ENCODE assay signal across 8 cellular contexts in the genomic region with DNA sequence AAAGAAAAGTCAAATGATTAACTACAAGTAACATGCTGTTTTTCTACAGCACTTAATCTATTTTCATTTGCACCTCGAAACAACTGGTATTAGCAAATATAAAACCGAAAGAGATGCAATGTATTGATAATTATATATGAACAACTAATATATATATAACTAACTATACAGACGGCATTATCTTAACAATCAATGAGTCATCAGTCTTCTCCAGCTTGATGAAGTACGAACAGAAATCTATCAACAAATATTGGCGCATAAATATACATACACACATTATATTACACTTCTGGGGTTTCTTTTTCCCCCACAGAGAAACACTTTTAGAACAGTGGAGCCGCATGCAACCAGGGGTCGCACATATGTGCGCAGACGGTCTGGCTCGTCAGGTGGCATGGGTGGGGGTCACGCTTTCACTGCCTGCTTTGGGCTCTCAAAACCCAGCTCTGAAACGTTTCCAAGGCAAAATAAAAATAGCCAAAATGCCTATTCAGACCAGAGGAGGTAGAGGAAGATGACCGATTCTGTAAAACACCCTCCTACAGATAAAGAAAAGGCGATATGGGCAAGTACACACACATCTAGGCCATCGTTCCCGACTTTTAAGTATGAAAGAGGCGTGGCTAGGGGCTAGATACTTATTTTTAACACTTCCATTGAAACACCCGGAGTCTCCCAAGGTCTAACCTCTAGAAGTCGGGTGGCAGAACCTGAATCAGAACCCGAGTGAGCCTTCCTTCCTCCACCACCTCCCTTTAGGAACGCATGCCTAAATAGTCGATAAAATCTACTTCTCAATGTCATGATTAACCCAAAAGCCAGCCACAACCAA. TPM values are rescaled to one million over a fixed set of nuclear protein-coding genes. Genes with fewer than 3 reads are reported as not detected.
DNase-seq lines count a peak whose midpoint lies in the region; ATAC-seq, FAIRE-seq and TF ChIP-seq lines count a peak whose summit lies in the region.

No MANE protein-coding gene starts in this region.

- peak overlapping the region; percentile 89 for H3K4me3 Mint-ChIP-seq in Calu3 (ENCODE audit: low read depth, unreplicated experiment)
- peak overlapping the region; percentile 84 to 98 (median 94) for H3K4me3 Mint-ChIP-seq in naive thymus-derived CD8-positive, alpha-beta T cell

- no peaks in the 10 kb centered on the region for H3K9me3 ChIP-seq in MG63

- no peaks in the 10 kb centered on the region for H3K36me3 ChIP-seq in MG63

- DNase-seq in Calu3 (no peak), MG63 (no peak), choroid plexus epithelial cell (ENCODE audit: low read depth) (no peak), UCSD-AML1 (lab: John Stamatoyannopoulos, UW; ENCODE audit: unreplicated experiment) (no peak), RCC 7860 (ENCODE audit: low spot score) (no peak)
- peak in 1 of 10 donors; percentile 52 for DNase-seq in naive thymus-derived CD8-positive, alpha-beta T cell

- peaks cover 39% of the 10 kb centered on the region for H3K36me3 Mint-ChIP-seq in Calu3 (ENCODE audit: insufficient read depth, unreplicated experiment)
- H3K36me3 Mint-ChIP-seq in naive thymus-derived CD8-positive, alpha-beta T cell: no peaks in the 10 kb centered on the region

- no TSS peak for BruUV-seq in Calu3 (replicated peaks; lab: Mats Ljungman, UMichigan)

- H3K27me3 Mint-ChIP-seq in Calu3 (ENCODE audit: unreplicated experiment): no peaks in the 10 kb centered on the region
- no peaks in the 10 kb centered on the region for H3K27me3 Mint-ChIP-seq in naive thymus-derived CD8-positive, alpha-beta T cell

- H3K27ac Mint-ChIP-seq in Calu3 (ENCODE audit: unreplicated experiment): peak overlapping the region; percentile 90
- H3K27ac Mint-ChIP-seq in naive thymus-derived CD8-positive, alpha-beta T cell: peak overlapping the region; percentile 71 to 95 (median 90)

- peaks cover 47% of the 10 kb centered on the region for H3K4me1 Mint-ChIP-seq in Calu3 (ENCODE audit: low read depth, unreplicated experiment)
- H3K4me1 Mint-ChIP-seq in naive thymus-derived CD8-positive, alpha-beta T cell: peaks cover 25 to 71% (median 62%) of the 10 kb centered on the region in 4 donors

- no peaks in the 10 kb centered on the region for H3K9me3 Mint-ChIP-seq in Calu3 (ENCODE audit: low read depth, unreplicated experiment)
- no peaks in the 10 kb centered on the region for H3K9me3 Mint-ChIP-seq in naive thymus-derived CD8-positive, alpha-beta T cell

- POLR2A ChIA-PET in naive thymus-derived CD8-positive, alpha-beta T cell (lab: Charles Lee): interaction anchor here (0.8 to 1.5 kb wide), 4 partner anchors 9 to 895 kb away, joined by 3 to 6 read pairs (median 4); a partner anchor contains a TSS

- no peak for TF ChIP-seq CTCF in Calu3 (IDR thresholded peaks at IDR 0.05; ENCODE audit: unreplicated experiment)
- TF ChIP-seq CTCF in choroid plexus epithelial cell (conservative IDR thresholded peaks at IDR 0.05; ENCODE audit: low read depth, low read length): no peak

- no peak for FAIRE-seq in RCC 7860 (lab: Jason Lieb, UNC)

- H3K27me3 ChIP-seq in MG63: no peaks in the 10 kb centered on the region

- CTCF ChIA-PET in Calu3 (lab: Charles Lee): interaction anchor here (1.2 to 3.6 kb wide), 3 partner anchors 14 to 65 kb away, joined by 3 to 14 read pairs (median 4); no protein-coding TSS in a partner anchor

- peak overlapping the region; percentile 82 for H3K4me3 ChIP-seq in MG63
- H3K4me3 ChIP-seq in choroid plexus epithelial cell (ENCODE audit: low read depth, low read length): peak overlapping the region; percentile 83

- ATAC-seq in naive thymus-derived CD8-positive, alpha-beta T cell: no peak
- ATAC-seq in HG03139 (IDR thresholded peaks at IDR 0.05; ENCODE audit: unreplicated experiment) (no peak), HG02938 (IDR thresholded peaks at IDR 0.05; ENCODE audit: unreplicated experiment) (no peak)

- intact Hi-C loops in Calu3 (cut with micrococcal nuclease; ENCODE audit: unreplicated experiment): loop anchor here (2.0 kb wide), 2 partner anchors 50 to 64 kb away; no protein-coding TSS in a partner anchor

RNA-seq across cellular contexts. Expression of a gene that starts 1.6 kb away (rescaled TPM):
- total RNA-seq in Calu3 (2022): 56.0 and 60.7 TPM in 2 replicates
- 18.0 and 34.1 TPM in 2 replicates for total RNA-seq in MG63 (2014; rRNA removed; shearing (Covaris generic); ENCODE audit: low replicate concordance)
- 10 to 100 TPM; 33.8 to 35.0 TPM for total RNA-seq in naive thymus-derived CD8-positive, alpha-beta T cell
- polyA plus RNA-seq in naive thymus-derived CD8-positive, alpha-beta T cell: 10 to 100 TPM in 2 of 3 donors, 1 to 10 TPM in 1; 9.9 to 11.3 (median 10.7) TPM
